32 cellular contexts compared by ENCODE assay signal in the genomic region with DNA sequence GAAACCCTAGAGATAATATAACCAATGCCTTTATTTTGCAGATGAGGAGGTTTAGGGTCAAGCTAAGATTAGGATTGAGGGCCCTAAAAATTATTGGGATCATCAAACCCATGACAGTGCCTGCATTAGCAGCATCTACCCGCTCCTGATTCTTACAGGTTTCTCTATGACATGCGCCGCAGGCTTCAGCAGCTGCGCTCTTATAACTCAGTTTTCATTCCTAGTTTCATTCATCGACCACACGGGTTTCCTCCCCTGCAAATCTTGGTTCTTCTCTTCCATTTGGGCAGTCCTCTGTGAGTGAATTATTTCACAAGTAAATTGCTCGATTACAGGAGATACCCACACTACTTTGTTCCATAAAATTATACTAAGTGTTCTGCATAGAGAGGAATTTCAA.
"Had no signal": no experiment of that assay in that cellular context is flagged by ENCODE, and none has a peak within 500 bp of the region (broad histone marks: within the 10 kb centered on the region; RNA-seq: fewer than 3 reads in every experiment).

No MANE protein-coding gene starts in this region.

- H3K27ac ChIP-seq: Peyer's patch, SJSA1 had no signal

- ATAC-seq: PC-3 had no signal

- H3K27me3 ChIP-seq: Peyer's patch, SJSA1 had no signal

- H3K4me3 ChIP-seq: MG63, Peyer's patch, SJSA1 had no signal

- DNase-seq: Kasumi-1, MG63, NCI-H1048, NCI-H1092 treated with DMSO at 0.1 percent for 48 hours, NCI-H1105 treated with DMSO at 0.1 percent for 48 hours, NCI-H1417, NCI-H1436, NCI-H146, NCI-H1694, NCI-H187, NCI-H1930, NCI-H2029 treated with DMSO at 0.1 percent for 48 hours, NCI-H2081 treated with DMSO at 0.1 percent for 48 hours, NCI-H2107, NCI-H2171, NCI-H226, NCI-H446 treated with DMSO at 0.1 percent for 48 hours, NCI-H510A, NCI-H524, NCI-H526, NCI-H69, NCI-H748 treated with DMSO at 0.1 percent for 48 hours, NCI-H82, OCI-M1, PC-3, Peyer's patch, Right ventricle myocardium superior, RPMI8226, SHP77 treated with DMSO at 0.1 percent for 48 hours, SK-N-SH, SW 1271 had no signal
